Comparison of ENCODE assay signal across 9 cellular contexts in the genomic region with DNA sequence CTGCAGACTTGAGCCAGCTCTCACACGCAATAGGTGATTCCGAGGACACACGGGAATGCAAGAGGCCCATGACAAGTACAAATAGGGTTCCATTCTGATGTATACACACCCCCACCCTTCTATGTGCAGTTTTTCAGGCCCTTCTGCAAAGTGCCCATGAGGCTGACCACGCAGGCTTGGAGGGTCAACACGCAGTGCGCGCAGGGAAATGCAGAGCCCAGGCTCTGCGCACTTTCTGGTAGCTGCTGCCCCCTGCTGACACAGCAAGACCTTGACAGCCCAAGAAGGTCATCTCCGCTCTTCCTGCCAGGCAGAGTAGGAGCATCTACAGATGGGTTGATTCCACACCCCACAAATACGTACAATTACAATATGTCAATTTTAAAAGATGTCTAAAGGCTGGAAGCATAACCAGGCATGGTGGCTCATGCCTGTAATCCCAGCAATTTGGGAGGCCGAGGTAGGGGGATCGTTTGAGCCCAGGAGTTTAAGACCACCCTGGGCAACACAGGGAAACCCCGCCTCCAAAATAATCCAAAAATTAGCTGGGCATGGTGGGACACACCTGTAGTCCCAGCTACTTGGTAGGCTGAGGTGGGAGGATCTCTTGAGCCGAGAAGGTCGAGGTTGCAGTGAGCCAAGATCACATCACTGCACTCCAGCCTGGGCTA. TPM values are rescaled to one million over a fixed set of nuclear protein-coding genes. Genes with fewer than 3 reads are reported as not detected.
DNase-seq lines count a peak whose midpoint lies in the region; TF ChIP-seq lines count a peak whose summit lies in the region.
"Had no signal": no experiment of that assay in that cellular context is flagged by ENCODE, and none has a peak within 500 bp of the region (broad histone marks: within the 10 kb centered on the region; RNA-seq: fewer than 3 reads in every experiment).

No MANE protein-coding gene starts in this region.

- H3K27ac ChIP-seq in endodermal cell (ENCODE audit: low read depth, low read length) (no peak overlapping the region), suprapubic skin (no peak overlapping the region)

- H3K27ac Mint-ChIP-seq in HFFc6 (no peak overlapping the region), endodermal cell (no peak overlapping the region)

- 62% methylated on average over 12 to 15 of the region's 15 CpGs for WGBS in endodermal cell (ENCODE audit: insufficient coverage in 1 of 2, insufficient read length in 1 of 2), 2 experiments
- WGBS in suprapubic skin, result 52% methylated on average over 15 of the region's 15 CpGs

- H3K4me3 Mint-ChIP-seq in HFFc6 (no peak overlapping the region), endodermal cell (no peak overlapping the region)

- no peaks in the 10 kb centered on the region for H3K4me1 ChIP-seq in endodermal cell (ENCODE audit: control insufficient read depth, insufficient read depth, low read length)
- peaks cover 19% of the 10 kb centered on the region for H3K4me1 ChIP-seq in suprapubic skin

- H3K4me1 Mint-ChIP-seq in HFFc6 (ENCODE audit: low read depth) (peaks cover 17% of the 10 kb centered on the region), endodermal cell (no peaks in the 10 kb centered on the region)

- peaks cover 3% of the 10 kb centered on the region for H3K9me3 ChIP-seq in endodermal cell (ENCODE audit: control insufficient read depth, low read length)
- H3K9me3 ChIP-seq in suprapubic skin, result no peaks in the 10 kb centered on the region

- H3K9ac ChIP-seq in endodermal cell (ENCODE audit: extremely low read depth, low read length, poor library complexity, severe bottlenecking), result no peak overlapping the region

- H3K9me3 Mint-ChIP-seq in HFFc6, result no peaks in the 10 kb centered on the region
- H3K9me3 Mint-ChIP-seq in endodermal cell, result peaks cover 24% of the 10 kb centered on the region

- H3K36me3 Mint-ChIP-seq in HFFc6 (ENCODE audit: low read depth), result peaks cover 6% of the 10 kb centered on the region
- peaks cover 14% of the 10 kb centered on the region for H3K36me3 Mint-ChIP-seq in endodermal cell (ENCODE audit: low read depth)

- no peak for TF ChIP-seq POLR2A in suprapubic skin (IDR thresholded peaks at IDR 0.05)

- no peak for TF ChIP-seq EP300 in suprapubic skin (IDR thresholded peaks at IDR 0.05)

- H3K4me3 ChIP-seq in endodermal cell (ENCODE audit: low read length), result no peak overlapping the region
- no peak overlapping the region for H3K4me3 ChIP-seq in suprapubic skin

- H3K27me3 ChIP-seq in endodermal cell (ENCODE audit: control insufficient read depth, insufficient read depth, low read length, poor library complexity, severe bottlenecking), result no peaks in the 10 kb centered on the region
- H3K27me3 ChIP-seq in suprapubic skin, result no peaks in the 10 kb centered on the region

- DNase-seq in SIG-M5 treated with dmso at 0.1 percent for 504 hours (lab: John Stamatoyannopoulos, UW; ENCODE audit: unreplicated experiment), result peak; percentile 73
- no peak for DNase-seq in SIG-M5 (lab: John Stamatoyannopoulos, UW)
- no peak for DNase-seq in HFFc6
- peak; percentile 57 for DNase-seq in NCI-H1092 (lab: John Stamatoyannopoulos, UW)
- peak; percentile 57 for DNase-seq in activated CD4-positive, alpha-beta T cell treated with anti-CD3 and anti-CD28 coated beads, Interleukin-2, amount 50 U/mL, for 1 hour
- DNase-seq in endodermal cell, result peak; percentile 87
- peak; percentile 47 for DNase-seq in myocyte (ENCODE audit: low read depth)
- peak in 1 of 2 donors; percentile 70 for DNase-seq in suprapubic skin (ENCODE audit: low spot score in 2 of 2)

- peak; percentile 75 for TF ChIP-seq CTCF in HFFc6 (IDR thresholded peaks at IDR 0.05)
- TF ChIP-seq CTCF in endodermal cell (conservative IDR thresholded peaks at IDR 0.05), result peak; percentile 88
- TF ChIP-seq CTCF in suprapubic skin (IDR thresholded peaks at IDR 0.05), result peak; percentile 25 to 62

- H3K27me3 Mint-ChIP-seq in HFFc6 (ENCODE audit: insufficient read depth), result peaks cover 4% of the 10 kb centered on the region
- H3K27me3 Mint-ChIP-seq in endodermal cell (ENCODE audit: insufficient read depth), result peaks cover 2% of the 10 kb centered on the region

- no peaks in the 10 kb centered on the region for H3K36me3 ChIP-seq in endodermal cell (ENCODE audit: control insufficient read depth, insufficient read depth, low read length)
- peaks cover 9% of the 10 kb centered on the region for H3K36me3 ChIP-seq in suprapubic skin

RNA-seq across cellular contexts. Expression of gene SH3BP5L, which starts 18.5 kb away (rescaled TPM):
- total RNA-seq in HFFc6 (2021; fragmentation: NEBNext Ultra II Directional; extraction: Animal tissue kit (Norgen Biotek cat#: 25700)), result 10 to 100 TPM; 29.8 to 42.1 (median 32.2) TPM
- total RNA-seq in endodermal cell (10 to 100 TPM; 27.2 to 30.2 TPM), myocyte (26.5 and 30.9 TPM in 2 replicates), suprapubic skin (10 to 100 TPM; 23.5 to 41.2 (median 29.4) TPM)
- polyA plus RNA-seq in endodermal cell (2013, experiment 1 of 2), result 19.6 TPM
- 19.0 TPM for polyA plus RNA-seq in endodermal cell (2013, experiment 2 of 2)
- polyA plus RNA-seq in myocyte (2012), result 39.9 TPM

RNA-seq across cellular contexts. Expression of gene ZNF672, which starts 30.8 kb away (rescaled TPM):
- 10 to 100 TPM; 13.8 to 20.8 (median 17.6) TPM for total RNA-seq in HFFc6 (2021; fragmentation: NEBNext Ultra II Directional; extraction: Animal tissue kit (Norgen Biotek cat#: 25700))
- total RNA-seq in endodermal cell (10 to 100 TPM; 33.6 to 40.5 TPM), myocyte (38.9 and 43.4 TPM in 2 replicates), suprapubic skin (10 to 100 TPM; 34.4 to 39.7 (median 38.8) TPM)
- 26.2 TPM for polyA plus RNA-seq in endodermal cell (2013, experiment 1 of 2)
- polyA plus RNA-seq in endodermal cell (2013, experiment 2 of 2), result 25.0 TPM
- 16.3 TPM for polyA plus RNA-seq in myocyte (2012)

RNA-seq across cellular contexts. Expression of gene LYPD8, which starts 51.6 kb away (rescaled TPM):
- total RNA-seq in HFFc6 (2021; fragmentation: NEBNext Ultra II Directional; extraction: Animal tissue kit (Norgen Biotek cat#: 25700)), result under 1 TPM in 4 of 6 experiments, not detected in 2; 0.14 to 0.58 (median 0.25) TPM
- total RNA-seq in endodermal cell (not detected), myocyte (not detected in 2 replicates), suprapubic skin (not detected)
- polyA plus RNA-seq in endodermal cell (2013, experiment 1 of 2), result not detected
- not detected for polyA plus RNA-seq in endodermal cell (2013, experiment 2 of 2)
- 0.28 TPM for polyA plus RNA-seq in myocyte (2012)
- total RNA-seq: lower leg skin had no signal

RNA-seq across cellular contexts. Expression of gene ZNF692, which starts 51.7 kb away (rescaled TPM):
- total RNA-seq in HFFc6 (2021; fragmentation: NEBNext Ultra II Directional; extraction: Animal tissue kit (Norgen Biotek cat#: 25700)), result 10 to 100 TPM; 18.4 to 28.9 (median 21.1) TPM
- 10 to 100 TPM; 47.6 to 50.3 TPM for total RNA-seq in endodermal cell
- 79.3 TPM for polyA plus RNA-seq in endodermal cell (2013, experiment 1 of 2)
- polyA plus RNA-seq in endodermal cell (2013, experiment 2 of 2), result 69.4 TPM
- total RNA-seq in myocyte, result 54.0 and 61.7 TPM in 2 replicates
- polyA plus RNA-seq in myocyte (2012), result 34.1 TPM
- total RNA-seq in suprapubic skin, result 100 to 1,000 TPM in 1 of 4 donors, 10 to 100 TPM in 3; 30.2 to 138 (median 52.6) TPM

Comparison
In these comparisons a context has a peak if more than half of its experiments do, and no peak if none do; other contexts are left out.
1. DNase-seq: peak in SIG-M5 treated with dmso at 0.1 percent for 504 hours (single experiment), NCI-H1092 (single experiment), activated CD4-positive, alpha-beta T cell treated with anti-CD3 and anti-CD28 coated beads, Interleukin-2, amount 50 U/mL, for 1 hour (single experiment), endodermal cell (single experiment) and myocyte (single experiment); none in SIG-M5 (single experiment) and HFFc6 (single experiment).
2. Peak in every context shown above with its lines, with median percentiles within 50 percentile points of each other: CTCF ChIP-seq.